ENCODE assay signal across 8 cellular contexts in the genomic region with DNA sequence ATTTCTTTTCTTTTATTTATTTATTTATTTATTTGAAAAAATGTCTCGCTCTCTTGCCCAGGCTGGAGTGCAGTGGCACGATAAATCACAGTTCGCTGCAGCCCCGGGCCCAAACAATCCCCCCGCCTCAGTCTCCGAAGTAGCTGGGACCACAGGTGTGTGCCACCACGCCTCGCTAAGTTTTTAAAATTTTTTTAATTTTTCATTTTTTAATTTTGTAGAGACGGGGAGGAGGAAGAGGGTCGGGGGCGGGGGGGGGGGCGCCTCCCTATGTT. TPM values are rescaled to one million over a fixed set of nuclear protein-coding genes. Genes with fewer than 3 reads are reported as not detected.
A peak's percentile ranks its signal among the peaks of the same experiment; 100 is the strongest.
DNase-seq lines count a peak whose midpoint lies in the region; ATAC-seq and TF ChIP-seq lines count a peak whose summit lies in the region.

No MANE protein-coding gene starts in this region.

- no peak for DNase-seq in stimulated activated naive CD8-positive, alpha-beta T cell treated with anti-CD3 and anti-CD28 coated beads, Interleukin-15, Interleukin-2, amounts not matched to agents 100 U/mL and 50 U/mL, for 24 hours
- DNase-seq in chondrocyte (ENCODE audit: low spot score) (no peak), NCI-H187 (lab: John Stamatoyannopoulos, UW) (no peak)

- H3K27me3 ChIP-seq in mononuclear cell (ENCODE audit: insufficient read depth, low read length) = no peaks in the 10 kb centered on the region

- TF ChIP-seq CTCF in chondrocyte (IDR thresholded peaks at IDR 0.05) = no peak

- no peaks in the 10 kb centered on the region for H3K27me3 Mint-ChIP-seq in stimulated activated naive CD8-positive, alpha-beta T cell treated with anti-CD3 and anti-CD28 coated beads, Interleukin-15, Interleukin-2, amounts not matched to agents 100 ng/mL and 50 ng/mL, for 24 hours
- no peaks in the 10 kb centered on the region for H3K27me3 Mint-ChIP-seq in chondrocyte (ENCODE audit: low read depth)

- H3K4me3 ChIP-seq in mononuclear cell (ENCODE audit: low read length) = peak overlapping the region; percentile 89

- peaks cover 24% of the 10 kb centered on the region for H3K4me1 Mint-ChIP-seq in stimulated activated naive CD8-positive, alpha-beta T cell treated with anti-CD3 and anti-CD28 coated beads, Interleukin-15, Interleukin-2, amounts not matched to agents 100 ng/mL and 50 ng/mL, for 24 hours (ENCODE audit: low read depth)
- H3K4me1 Mint-ChIP-seq in chondrocyte (ENCODE audit: low read depth) = peaks cover 22% of the 10 kb centered on the region

- peak overlapping the region; percentile 95 for H3K27ac Mint-ChIP-seq in stimulated activated naive CD8-positive, alpha-beta T cell treated with anti-CD3 and anti-CD28 coated beads, Interleukin-15, Interleukin-2, amounts not matched to agents 100 ng/mL and 50 ng/mL, for 24 hours
- H3K27ac Mint-ChIP-seq in chondrocyte (ENCODE audit: unreplicated experiment) = peak overlapping the region; percentile 98

- peak overlapping the region; percentile 99 for H3K4me3 Mint-ChIP-seq in stimulated activated naive CD8-positive, alpha-beta T cell treated with anti-CD3 and anti-CD28 coated beads, Interleukin-15, Interleukin-2, amounts not matched to agents 100 ng/mL and 50 ng/mL, for 24 hours
- H3K4me3 Mint-ChIP-seq in chondrocyte (ENCODE audit: unreplicated experiment) = peak overlapping the region; percentile 95

- H3K9me3 Mint-ChIP-seq in stimulated activated naive CD8-positive, alpha-beta T cell treated with anti-CD3 and anti-CD28 coated beads, Interleukin-15, Interleukin-2, amounts not matched to agents 100 ng/mL and 50 ng/mL, for 24 hours = no peaks in the 10 kb centered on the region
- no peaks in the 10 kb centered on the region for H3K9me3 Mint-ChIP-seq in chondrocyte (ENCODE audit: low read depth)

- H3K36me3 Mint-ChIP-seq in stimulated activated naive CD8-positive, alpha-beta T cell treated with anti-CD3 and anti-CD28 coated beads, Interleukin-15, Interleukin-2, amounts not matched to agents 100 ng/mL and 50 ng/mL, for 24 hours (ENCODE audit: low read depth) = peaks cover 23% of the 10 kb centered on the region
- peaks cover 3% of the 10 kb centered on the region for H3K36me3 Mint-ChIP-seq in chondrocyte (ENCODE audit: low read depth)

- no peak for ATAC-seq in stimulated activated naive CD8-positive, alpha-beta T cell treated with anti-CD3 and anti-CD28 coated beads, Interleukin-15, Interleukin-2, amounts not matched to agents 100 U/mL and 50 U/mL, for 24 hours
- no peak for ATAC-seq in HG02759 (IDR thresholded peaks at IDR 0.05; ENCODE audit: unreplicated experiment)
- ATAC-seq in GM21786 (IDR thresholded peaks at IDR 0.05; ENCODE audit: unreplicated experiment) = no peak
- ATAC-seq in GM18511 (IDR thresholded peaks at IDR 0.05; ENCODE audit: unreplicated experiment) = no peak

- H3K9me3 ChIP-seq in mononuclear cell (ENCODE audit: low read depth, low read length) = no peaks in the 10 kb centered on the region

- H3K4me1 ChIP-seq in mononuclear cell (ENCODE audit: insufficient read depth, low read length) = peaks cover 34% of the 10 kb centered on the region

RNA-seq across cellular contexts. Expression of gene MFN1, which starts 0.5 kb away (rescaled TPM):
- 46.4 to 56.6 TPM (median 50.3 TPM) in 3 replicates for total RNA-seq in chondrocyte
- 47.9 TPM for total RNA-seq in mononuclear cell

RNA-seq across cellular contexts. Expression of gene ZNF639, which starts 24.2 kb away (rescaled TPM):
- total RNA-seq in chondrocyte (30.9 to 35.4 TPM (median 35.3 TPM) in 3 replicates), mononuclear cell (168 TPM)
